Comparison of ENCODE assay signal across 8 cellular contexts in genomic region chr11:96342971-96343711, GRCh38. TPM values are rescaled to one million over a fixed set of nuclear protein-coding genes. Genes with fewer than 3 reads are reported as not detected.
DNase-seq lines count a peak whose midpoint lies in the region; ATAC-seq lines count a peak whose summit lies in the region.

MAML2 (minus strand) TSS chr11:96343195; CDS start chr11:96341895, 1,300 bp downstream.

- peaks cover 2% of the 10 kb centered on the region for H3K27me3 Mint-ChIP-seq in IgD-negative memory B cell

- peak within 1 kb of the TSS; percentile 92 to 99 (median 96) for H3K4me3 Mint-ChIP-seq in IgD-negative memory B cell

- H3K27me3 ChIP-seq in esophagus (ENCODE audit: control insufficient read depth in 1 of 2, insufficient read depth in 2 of 2, low read length in 2 of 2), result no peaks in the 10 kb centered on the region
- no peaks in the 10 kb centered on the region for H3K27me3 ChIP-seq in mucosa of stomach (ENCODE audit: control insufficient read depth, insufficient read depth, low read length)

- peak; percentile 78 for DNase-seq in DMS 273 treated with DMSO at 0.1 percent for 48 hours (lab: John Stamatoyannopoulos, UW)
- peak; percentile 50 for DNase-seq in OCI-M2 (lab: John Stamatoyannopoulos, UW; ENCODE audit: unreplicated experiment)
- DNase-seq in activated T-cell treated with anti-CD3 and anti-CD28 coated beads, Interleukin-2, amount 50 U/mL, for 1 hour, result peak; percentile 86
- peak; percentile 89 for DNase-seq in stimulated activated CD8-positive, alpha-beta memory T cell treated with anti-CD3 and anti-CD28 coated beads, Interleukin-4, amount 100 ng/mL, for 48 hours

- no peaks in the 10 kb centered on the region for H3K9me3 ChIP-seq in esophagus (ENCODE audit: control insufficient read depth in 2 of 2, insufficient read depth in 1 of 2, low read depth in 1 of 2, low read length in 1 of 2)
- H3K9me3 ChIP-seq in mucosa of stomach (ENCODE audit: control insufficient read depth, low read length), result no peaks in the 10 kb centered on the region

- peaks cover 1% of the 10 kb centered on the region for H3K36me3 Mint-ChIP-seq in IgD-negative memory B cell

- peak within 1 kb of the TSS; percentile 43 to 96 (median 94) for H3K27ac Mint-ChIP-seq in IgD-negative memory B cell

- peak within 1 kb of the TSS; percentile 61 to 97 for H3K4me3 ChIP-seq in esophagus (ENCODE audit: low read depth in 1 of 2, low read length in 2 of 2)
- H3K4me3 ChIP-seq in mucosa of stomach (ENCODE audit: low read length), result peak within 1 kb of the TSS; percentile 71

- 7% methylated on average over 29 to 31 of the region's 31 CpGs for WGBS in esophagus, 2 donors

- no peaks in the 10 kb centered on the region for H3K9me3 Mint-ChIP-seq in IgD-negative memory B cell

- H3K27ac ChIP-seq in esophagus (ENCODE audit: low read depth in 2 of 2, low read length in 1 of 2), result peak within 1 kb of the TSS; percentile 76 to 89

- peaks cover 2 to 10% of the 10 kb centered on the region in 2 donors for H3K4me1 ChIP-seq in esophagus (ENCODE audit: control insufficient read depth in 2 of 2, insufficient read depth in 2 of 2, low read length in 1 of 2)
- peaks cover 25% of the 10 kb centered on the region for H3K4me1 ChIP-seq in mucosa of stomach (ENCODE audit: control insufficient read depth, insufficient read depth, low read length)

- peak; percentile 77 for ATAC-seq in GM21529 (IDR thresholded peaks at IDR 0.05; ENCODE audit: unreplicated experiment)

- H3K36me3 ChIP-seq in esophagus (ENCODE audit: control insufficient read depth in 2 of 2, insufficient read depth in 2 of 2, low read length in 1 of 2) (no peaks in the 10 kb centered on the region), mucosa of stomach (ENCODE audit: control insufficient read depth, insufficient read depth, low read length) (no peaks in the 10 kb centered on the region)

- peak within 1 kb of the TSS; percentile 81 for H3K9ac ChIP-seq in mucosa of stomach (ENCODE audit: low read length)

- H3K4me1 Mint-ChIP-seq in IgD-negative memory B cell, result peaks cover 29 to 35% (median 29%) of the 10 kb centered on the region in 3 donors

RNA-seq across cellular contexts. Expression of gene MAML2, which starts in this region (rescaled TPM):
- 9.3 TPM for polyA plus RNA-seq in IgD-negative memory B cell
- polyA plus RNA-seq in esophagus, result 1 to 10 TPM; 1.9 to 2.0 TPM

Comparison
In these comparisons a context has a peak if more than half of its experiments do, and no peak if none do; other contexts are left out.
1. Peak in every context shown above with its lines: DNase-seq, ATAC-seq, H3K4me3 ChIP-seq and H3K27ac ChIP-seq.